Comparison of ENCODE assay signal across 20 cellular contexts in genomic region chr13:39493966-39494365, GRCh38.
DNase-seq lines count a peak whose midpoint lies in the region; ATAC-seq, FAIRE-seq and TF ChIP-seq lines count a peak whose summit lies in the region.
"Had no signal": no experiment of that assay in that cellular context is flagged by ENCODE, and none has a peak within 500 bp of the region (broad histone marks: within the 10 kb centered on the region; RNA-seq: fewer than 3 reads in every experiment).

No MANE protein-coding gene starts in this region.

- H3K9me3 Mint-ChIP-seq in GM23338 (peaks cover 2% of the 10 kb centered on the region; the same call in 1 of the 3 replicates), WTC11 (no peaks in the 10 kb centered on the region)

- H3F3A ChIP-seq in GM23338 (replicated peaks; ENCODE audit: low read depth), result no peaks in the 10 kb centered on the region

- CTCF ChIA-PET in WTC11 (lab: Charles Lee), result interaction anchor here (1.7 to 1.9 kb wide), 2 partner anchors 118 to 122 kb away, joined by 3 to 6 read pairs; no protein-coding TSS in a partner anchor

- peak overlapping the region; percentile 34; the same call in 1 of the 3 replicates for H3K4me3 Mint-ChIP-seq in GM23338
- H3K4me3 Mint-ChIP-seq in WTC11, result no peak overlapping the region

- POLR2A ChIA-PET in WTC11 (lab: Charles Lee), result no interaction called here

- no peaks in the 10 kb centered on the region for H3K36me3 ChIP-seq in GM23338 (ENCODE audit: insufficient read depth)
- H3K36me3 ChIP-seq in iPS DF 6.9 (ENCODE audit: control insufficient read depth, insufficient read depth, low read length), result no peaks in the 10 kb centered on the region
- no peaks in the 10 kb centered on the region for H3K36me3 ChIP-seq in Peyer's patch

- H3K27me3 Mint-ChIP-seq in GM23338 (ENCODE audit: insufficient read depth, low read depth, poor library complexity) (peaks cover 12% of the 10 kb centered on the region), WTC11 (ENCODE audit: low read depth) (peaks cover 25% of the 10 kb centered on the region)

- no peaks in the 10 kb centered on the region for H4K20me1 ChIP-seq in GM23338 (replicated peaks; ENCODE audit: insufficient read depth)

- H3K9me3 ChIP-seq in iPS DF 6.9 (ENCODE audit: control insufficient read depth, insufficient read depth, low read length), result no peaks in the 10 kb centered on the region
- no peaks in the 10 kb centered on the region for H3K9me3 ChIP-seq in Peyer's patch

- H3K4me3 ChIP-seq in GM23338 (peak overlapping the region; percentile 13; the same call in 1 of the 2 replicates), iPS DF 6.9 (ENCODE audit: low read length) (no peak overlapping the region), Peyer's patch (no peak overlapping the region)
- H3K4me3 ChIP-seq: K562 had no signal

- no peaks in the 10 kb centered on the region for H3K79me2 ChIP-seq in GM23338 (replicated peaks; ENCODE audit: insufficient read depth)

- H3K4me1 Mint-ChIP-seq in GM23338 (peaks cover 89% of the 10 kb centered on the region), WTC11 (peaks cover 90% of the 10 kb centered on the region)

- no peak for TF ChIP-seq POLR2A in Peyer's patch (IDR thresholded peaks at IDR 0.05)

- FAIRE-seq in urothelium cell line (lab: Jason Lieb, UNC), result no peak
- FAIRE-seq: GM12892, GM19239, HTR-8/SVneo, K562 had no signal

- peaks cover 79% of the 10 kb centered on the region for H3K4me1 ChIP-seq in GM23338 (ENCODE audit: insufficient read depth)
- H3K4me1 ChIP-seq in iPS DF 6.9 (ENCODE audit: control insufficient read depth, insufficient read depth, low read length), result peaks cover 8% of the 10 kb centered on the region; the same call in 1 of the 2 replicates
- no peaks in the 10 kb centered on the region for H3K4me1 ChIP-seq in Peyer's patch

- WGBS in iPS DF 6.9 (ENCODE audit: insufficient coverage, insufficient read length), result no CpG with 5 or more reads among the region's 3 CpGs

- H3K27me3 ChIP-seq in GM23338 (ENCODE audit: insufficient read depth) (peaks cover 16% of the 10 kb centered on the region), iPS DF 6.9 (ENCODE audit: control insufficient read depth, insufficient read depth, low read length) (no peaks in the 10 kb centered on the region), Peyer's patch (no peaks in the 10 kb centered on the region)

- H3K27ac Mint-ChIP-seq in GM23338 (peak overlapping the region; percentile 69; the same call in 1 of the 2 replicates), WTC11 (peak overlapping the region; percentile 84; the same call in 1 of the 2 replicates)

- H3K36me3 Mint-ChIP-seq in GM23338 (ENCODE audit: low read depth) (no peaks in the 10 kb centered on the region), WTC11 (no peaks in the 10 kb centered on the region)

- ATAC-seq in GM23338 (peak; percentile 27), WTC11 (peak; percentile 61)
- ATAC-seq: K562, SK-N-SH treated with all-trans-retinoic acid at 6 μM for 48 hours had no signal

- H3K27ac ChIP-seq in GM23338 (ENCODE audit: low read depth) (peak overlapping the region; percentile 84), iPS DF 6.9 (ENCODE audit: low read length) (no peak overlapping the region), Peyer's patch (no peak overlapping the region)
- H3K27ac ChIP-seq: C4-2B, HL-60 had no signal

- H3K9me2 ChIP-seq in GM23338 (ENCODE audit: insufficient read depth), result peaks cover 2% of the 10 kb centered on the region; the same call in 1 of the 2 replicates

- H3K4me2 ChIP-seq in GM23338, result peak overlapping the region; percentile 43

- peak; percentile 64 for DNase-seq in GM23338 (ENCODE audit: low spot score)
- peak; percentile 84 for DNase-seq in NCI-H146 treated with DMSO at 0.1 percent for 48 hours (lab: John Stamatoyannopoulos, UW; ENCODE audit: unreplicated experiment)
- no peak for DNase-seq in WTC11 (ENCODE audit: low spot score)
- DNase-seq in iPS DF 6.9 (ENCODE audit: low read depth, low spot score), result peak; percentile 43
- DNase-seq in NCI-H1105 (lab: John Stamatoyannopoulos, UW), result no peak
- no peak for DNase-seq in NCI-H187 treated with DMSO at 0.1 percent for 48 hours (lab: John Stamatoyannopoulos, UW)
- no peak for DNase-seq in urothelium cell line (ENCODE audit: low spot score)
- no peak for DNase-seq in Peyer's patch
- DNase-seq: H7, NCI-H1436, NCI-H446 treated with DMSO at 0.1 percent for 48 hours, SHP77, T-helper 1 cell had no signal

- no peak overlapping the region for H2AFZ ChIP-seq in GM23338

- TF ChIP-seq CTCF in GM23338 (conservative IDR thresholded peaks at IDR 0.05; ENCODE audit: low read depth in 2 of 2), result peak in 1 of 2 experiments; percentile 3; a peak in 1 of 4 replicates
- no peak for TF ChIP-seq CTCF in WTC11 (IDR thresholded peaks at IDR 0.05)
- no peak for TF ChIP-seq CTCF in Peyer's patch (IDR thresholded peaks at IDR 0.05)

TF ChIP-seq in GM23338, 12 proteins besides CTCF, POLR2A, EP300 and RAD21 (continues in another document):
- no peak for TF ChIP-seq EZH2phosphoT487 (IDR thresholded peaks at IDR 0.05; ENCODE audit: unreplicated experiment)
- peak; percentile 67; the same call in 1 of the 2 replicates for TF ChIP-seq ETS1 (IDR thresholded peaks at IDR 0.05)
- peak; percentile 87 for TF ChIP-seq NANOG (IDR thresholded peaks at IDR 0.05; ENCODE audit: borderline replicate concordance)

TF ChIP-seq in WTC11, 78 proteins besides CTCF, POLR2A, EP300 and RAD21:
- TF ChIP-seq ZNF671 (CRISPR knock-in tag; IDR thresholded peaks at IDR 0.05) (no peak), JUN (CRISPR knock-in tag; IDR thresholded peaks at IDR 0.05) (no peak), MXD4 (CRISPR knock-in tag; IDR thresholded peaks at IDR 0.05; ENCODE audit: borderline replicate concordance) (no peak), ETV6 (CRISPR knock-in tag; IDR thresholded peaks at IDR 0.05) (peak; percentile 42; the same call in 1 of the 2 replicates), TEAD1 (CRISPR knock-in tag; IDR thresholded peaks at IDR 0.05) (peak; percentile 92; the same call in 1 of the 2 replicates), USF2 (CRISPR knock-in tag; IDR thresholded peaks at IDR 0.05) (no peak), OVOL2 (CRISPR knock-in tag; IDR thresholded peaks at IDR 0.05; ENCODE audit: borderline replicate concordance) (no peak), TEAD4 (CRISPR knock-in tag; IDR thresholded peaks at IDR 0.05) (no peak), USF1 (CRISPR knock-in tag; IDR thresholded peaks at IDR 0.05) (no peak), PREB (CRISPR knock-in tag; IDR thresholded peaks at IDR 0.05; ENCODE audit: borderline replicate concordance) (no peak)
TF ChIP-seq in WTC11: peak in this region for 2.

Comparison
In these comparisons a context has a peak if more than half of its experiments do, and no peak if none do; other contexts are left out.
1. DNase-seq: peak in GM23338 (single experiment), NCI-H146 treated with DMSO at 0.1 percent for 48 hours (single experiment) and iPS DF 6.9 (single experiment); none in WTC11 (single experiment), NCI-H1105 (single experiment), NCI-H187 treated with DMSO at 0.1 percent for 48 hours (single experiment), urothelium cell line (single experiment) and Peyer's patch (0 of 3).